In the genomic region with DNA sequence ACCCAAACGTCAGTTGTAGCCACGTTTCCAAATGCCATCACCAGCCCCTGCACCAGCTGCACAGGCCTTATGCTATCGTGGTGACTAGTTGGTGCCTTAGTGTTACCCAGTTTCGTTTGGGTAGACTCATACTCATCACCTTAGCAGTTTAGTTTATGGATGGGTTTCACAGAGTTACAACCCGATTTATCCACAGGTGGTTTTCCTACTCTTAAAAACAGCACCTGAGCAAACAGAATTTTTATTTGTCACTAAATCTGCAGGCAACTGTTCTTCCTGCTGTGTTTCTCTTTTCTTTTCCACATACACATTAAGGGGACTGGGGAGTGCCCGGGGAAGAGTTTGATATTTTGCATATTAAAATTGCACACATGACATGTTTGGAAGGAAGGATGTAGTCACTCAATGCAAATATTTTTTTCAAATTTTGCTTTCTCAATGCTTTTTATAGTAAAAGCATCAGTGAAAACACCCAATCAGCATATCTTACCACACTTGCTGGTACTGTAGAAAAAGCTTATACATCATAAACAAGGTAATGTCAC, we compare ENCODE assay signal across 8 cellular contexts. TPM values are rescaled to one million over a fixed set of nuclear protein-coding genes. Genes with fewer than 3 reads are reported as not detected.
DNase-seq lines count a peak whose midpoint lies in the region; ATAC-seq and TF ChIP-seq lines count a peak whose summit lies in the region.

No MANE protein-coding gene starts in this region.

- no peaks in the 10 kb centered on the region for H3K27me3 ChIP-seq in smooth muscle cell (ENCODE audit: low read depth)

- H3K4me3 Mint-ChIP-seq in activated T-cell treated with anti-CD3 and anti-CD28 coated beads, Interleukin-2, amount 50 U/mL, for 4 hours = peak overlapping the region; percentile 22

- H3K9me3 ChIP-seq in OCI-LY7 (ENCODE audit: low read length) (no peaks in the 10 kb centered on the region), smooth muscle cell (replicated peaks; ENCODE audit: low read depth) (no peaks in the 10 kb centered on the region)

- ATAC-seq in activated T-cell treated with anti-CD3 and anti-CD28 coated beads, Interleukin-2, amount 50 U/mL, for 4 hours = peak; percentile 9 to 74
- peak; percentile 39 for ATAC-seq in HG02642 (IDR thresholded peaks at IDR 0.05; ENCODE audit: poor library complexity, unreplicated experiment)

- TF ChIP-seq CTCF in OCI-LY7 (conservative IDR thresholded peaks at IDR 0.05; ENCODE audit: low read length) = no peak
- no peak for TF ChIP-seq CTCF in smooth muscle cell (IDR thresholded peaks at IDR 0.05; ENCODE audit: borderline replicate concordance, insufficient read depth, poor library complexity, severe bottlenecking)

- no peaks in the 10 kb centered on the region for H3F3A ChIP-seq in smooth muscle cell (ENCODE audit: low read depth)

- H3K36me3 ChIP-seq in OCI-LY7 (ENCODE audit: insufficient read depth, low read length) (peaks cover 98% of the 10 kb centered on the region), smooth muscle cell (ENCODE audit: low read depth) (peaks cover 7% of the 10 kb centered on the region)

- no peak for DNase-seq in activated T-cell treated with anti-CD3 and anti-CD28 coated beads, Interleukin-2, amount 50 U/mL, for 4 hours
- no peak for DNase-seq in activated T-cell treated with anti-CD3 and anti-CD28 coated beads, Interleukin-2, amount 50 U/mL, for 1 hour
- DNase-seq in OCI-LY7 (ENCODE audit: low spot score) = peak; percentile 52
- no peak for DNase-seq in smooth muscle cell (lab: John Stamatoyannopoulos, UW; ENCODE audit: unreplicated experiment)
- DNase-seq in globus pallidus (ENCODE audit: low spot score) = no peak
- no peak for DNase-seq in T1000 (lab: John Stamatoyannopoulos, UW)
- no peak for DNase-seq in A172 (ENCODE audit: low spot score)

- H3K79me2 ChIP-seq in OCI-LY7 (ENCODE audit: insufficient read depth, low read depth, low read length) (no peaks in the 10 kb centered on the region), smooth muscle cell (ENCODE audit: low read depth) (no peaks in the 10 kb centered on the region)

- no peaks in the 10 kb centered on the region for H4K20me1 ChIP-seq in OCI-LY7 (ENCODE audit: insufficient read depth, low read length)
- no peaks in the 10 kb centered on the region for H4K20me1 ChIP-seq in smooth muscle cell (ENCODE audit: low read depth)

- BruUV-seq in OCI-LY7 (replicated peaks; lab: Mats Ljungman, UMichigan) = no TSS peak

- peaks cover 30% of the 10 kb centered on the region for H3K4me1 ChIP-seq in OCI-LY7 (ENCODE audit: insufficient read depth, low read length, poor library complexity, severe bottlenecking)
- peaks cover 9% of the 10 kb centered on the region for H3K4me1 ChIP-seq in smooth muscle cell (ENCODE audit: low read depth)

- H3K4me3 ChIP-seq in OCI-LY7 (ENCODE audit: low read depth, low read length, poor library complexity, severe bottlenecking) (no peak overlapping the region), smooth muscle cell (no peak overlapping the region)

- peak overlapping the region; percentile 71 for H3K27ac ChIP-seq in OCI-LY7 (ENCODE audit: low read depth, low read length, poor library complexity, severe bottlenecking)
- H3K27ac ChIP-seq in smooth muscle cell (ENCODE audit: low read depth) = peak overlapping the region; percentile 58

- no peaks in the 10 kb centered on the region for H3K9me2 ChIP-seq in OCI-LY7 (ENCODE audit: insufficient read depth, low read length)

- H3K9me3 Mint-ChIP-seq in activated T-cell treated with anti-CD3 and anti-CD28 coated beads, Interleukin-2, amount 50 U/mL, for 4 hours = no peaks in the 10 kb centered on the region

- CTCF ChIA-PET in OCI-LY7 (lab: Charles Lee; ENCODE audit: unreplicated experiment) = interaction anchor here (0.6 kb wide), 1 partner anchor 20 kb away, joined by 3 read pairs; no protein-coding TSS in a partner anchor

- H2AFZ ChIP-seq in OCI-LY7 (ENCODE audit: low read length) (no peak overlapping the region), smooth muscle cell (ENCODE audit: low read depth) (no peak overlapping the region)

- intact Hi-C loops in OCI-LY7 (cut with micrococcal nuclease; ENCODE audit: unreplicated experiment) = loop anchor here (5.0 kb wide), 1 partner anchor 58 kb away; no protein-coding TSS in a partner anchor

- H3K4me2 ChIP-seq in OCI-LY7 (ENCODE audit: low read length) (peak overlapping the region; percentile 45), smooth muscle cell (no peak overlapping the region)

- no peak overlapping the region for H3K9ac ChIP-seq in smooth muscle cell (ENCODE audit: low read depth)

- H3K36me3 Mint-ChIP-seq in activated T-cell treated with anti-CD3 and anti-CD28 coated beads, Interleukin-2, amount 50 U/mL, for 4 hours (ENCODE audit: insufficient read depth) = peaks cover 53% of the 10 kb centered on the region

- 92% methylated on average over 6 of the region's 6 CpGs for WGBS in smooth muscle cell (ENCODE audit: low lambda C conversion rate)

- peaks cover 32% of the 10 kb centered on the region for H3K4me1 Mint-ChIP-seq in activated T-cell treated with anti-CD3 and anti-CD28 coated beads, Interleukin-2, amount 50 U/mL, for 4 hours (ENCODE audit: low read depth)

- H3K27me3 Mint-ChIP-seq in activated T-cell treated with anti-CD3 and anti-CD28 coated beads, Interleukin-2, amount 50 U/mL, for 4 hours (ENCODE audit: low read depth) = no peaks in the 10 kb centered on the region

- POLR2A ChIA-PET in OCI-LY7 (lab: Charles Lee) = interaction anchor here (0.6 to 1.2 kb wide), 3 partner anchors 17 to 142 kb away, joined by 3 read pairs; no protein-coding TSS in a partner anchor

RNA-seq across cellular contexts. Expression of a gene that starts 41.7 kb away (rescaled TPM):
- 10 to 100 TPM; 37.4 to 45.6 (median 43.5) TPM for total RNA-seq in activated T-cell treated with anti-CD3 and anti-CD28 coated beads, Interleukin-2, amount 50 U/mL, for 4 hours
- total RNA-seq in OCI-LY7 (2014; rRNA removed; shearing (Covaris generic)) = 16.9 and 23.0 TPM in 2 replicates
- total RNA-seq in OCI-LY7 (2022) (18.4 and 20.4 TPM in 2 replicates), smooth muscle cell (5.2 and 14.0 TPM in 2 replicates)
- polyA plus RNA-seq in smooth muscle cell = 5.1 and 6.8 TPM in 2 replicates
- total RNA-seq in A172 (2014; rRNA removed; shearing (Covaris generic)) = 19.2 and 27.5 TPM in 2 replicates
